15 cellular contexts compared by ENCODE assay signal in genomic region chr2:158497486-158497885, GRCh38. TPM values are rescaled to one million over a fixed set of nuclear protein-coding genes. Genes with fewer than 3 reads are reported as not detected.
DNase-seq lines count a peak whose midpoint lies in the region; ATAC-seq, FAIRE-seq and TF ChIP-seq lines count a peak whose summit lies in the region.
"Had no signal": no experiment of that assay in that cellular context is flagged by ENCODE, and none has a peak within 500 bp of the region (broad histone marks: within the 10 kb centered on the region; RNA-seq: fewer than 3 reads in every experiment).

No MANE protein-coding gene starts in this region.

- peaks cover 5 to 7% of the 10 kb centered on the region in 2 experiments; a peak in 4 of 5 replicates for H3K4me1 ChIP-seq in K562 (replicated peaks in 1 of 2; ENCODE audit: control insufficient read depth in 2 of 2, insufficient read depth in 2 of 2, low read length in 2 of 2)
- peaks cover 28% of the 10 kb centered on the region for H3K4me1 ChIP-seq in keratinocyte (ENCODE audit: control insufficient read depth, extremely low read depth, insufficient read depth, low read length)
- H3K4me1 ChIP-seq: Peyer's patch had no signal

- no peaks in the 10 kb centered on the region for H3K36me3 Mint-ChIP-seq in type B pancreatic cell

- no peaks in the 10 kb centered on the region for H3K9me3 ChIP-seq in K562 (replicated peaks; ENCODE audit: control insufficient read depth, insufficient read depth, low read depth, low read length)
- no peaks in the 10 kb centered on the region for H3K9me3 ChIP-seq in keratinocyte (ENCODE audit: control insufficient read depth, low read depth, low read length)
- H3K9me3 ChIP-seq: Peyer's patch had no signal

- TF ChIP-seq CTCF in K562 (IDR thresholded peaks at IDR 0.05 in 2 of 3, conservative IDR thresholded peaks at IDR 0.05 in 1 of 3; ENCODE audit: insufficient read depth in 2 of 3, low read depth in 1 of 3, low read length in 3 of 3) (no peak), keratinocyte (optimal IDR thresholded peaks at IDR 0.05 in 1 of 3, IDR thresholded peaks at IDR 0.05 in 1 of 3, conservative IDR thresholded peaks at IDR 0.05 in 1 of 3; ENCODE audit: extremely low read depth in 1 of 3, insufficient read depth in 2 of 3, low read length in 3 of 3) (no peak), type B pancreatic cell (conservative IDR thresholded peaks at IDR 0.05) (no peak)

- H3K4me1 Mint-ChIP-seq in type B pancreatic cell (ENCODE audit: unreplicated experiment), result peaks cover 36% of the 10 kb centered on the region

- H3K9me3 Mint-ChIP-seq in type B pancreatic cell, result no peaks in the 10 kb centered on the region
- H3K9me3 Mint-ChIP-seq: activated naive CD4-positive, alpha-beta T cell treated with anti-CD3 and anti-CD28 coated beads for 36 hours; T-helper 2 cell treated with Interferon-gamma antibody and Interleukin-4, amounts not matched to agents 5 μg/mL and 100 μg/mL, for 36 hours had no signal

- H4K20me1 ChIP-seq in K562 (replicated peaks; ENCODE audit: control insufficient read depth, insufficient read depth, low read length) (peaks cover 4% of the 10 kb centered on the region), keratinocyte (ENCODE audit: control insufficient read depth, extremely low read depth, insufficient read depth, low read length) (no peaks in the 10 kb centered on the region)

- intact Hi-C loops in K562 (cut with micrococcal nuclease), result no loop called here

- H3K4me3 Mint-ChIP-seq in type B pancreatic cell, result no peak overlapping the region
- H3K4me3 Mint-ChIP-seq: activated naive CD4-positive, alpha-beta T cell treated with anti-CD3 and anti-CD28 coated beads for 36 hours; T-helper 2 cell treated with Interferon-gamma antibody and Interleukin-4, amounts not matched to agents 5 μg/mL and 100 μg/mL, for 36 hours had no signal

- CTCF ChIA-PET in K562 (lab: Yijun Ruan, JAX; ENCODE audit: low intra/inter-chr PET ratio), result no interaction called here

- WGBS in K562 (ENCODE audit: insufficient coverage, low coverage, missing lambda C conversion rate), result 8% methylated on average over 1 of the region's 1 CpG

- dilution Hi-C loops in keratinocyte (cut with MboI; ENCODE audit: extremely low pct_ligation_motif_present, low sequenced_read_pairs), result no loop called here

- no peak for TF ChIP-seq EP300 in K562 (IDR thresholded peaks at IDR 0.05; ENCODE audit: low read length)

- in situ Hi-C loops in ACHN (cut with HindIII; ENCODE audit: low pct_ligation_motif_present, low pct_unique_long_range_greater_than_20kb, low sequenced_read_pairs) (no loop called here), K562 (cut with MboI) (no loop called here)

- H3K4me3 ChIP-seq in K562, result no peak overlapping the region
- no peak overlapping the region for H3K4me3 ChIP-seq in keratinocyte (ENCODE audit: control insufficient read depth in 2 of 3, extremely low read depth in 1 of 3, insufficient read depth in 2 of 3, low read depth in 1 of 3, low read length in 3 of 3)
- H3K4me3 ChIP-seq: Peyer's patch had no signal

- H3K9ac ChIP-seq in K562 (ENCODE audit: insufficient read depth in 1 of 2, low read depth in 2 of 2, low read length in 2 of 2) (no peak overlapping the region), keratinocyte (ENCODE audit: control insufficient read depth, extremely low read depth, insufficient read depth, low read length) (no peak overlapping the region)

- H3K27ac ChIP-seq in K562 (ENCODE audit: extremely low read depth, low read depth, low read length), result no peak overlapping the region
- H3K27ac ChIP-seq in keratinocyte (ENCODE audit: control insufficient read depth, insufficient read depth, low read length), result peak overlapping the region; percentile 43
- H3K27ac ChIP-seq: Peyer's patch had no signal

- H3K36me3 ChIP-seq in K562 (ENCODE audit: control insufficient read depth, insufficient read depth, low read length) (peaks cover 4% of the 10 kb centered on the region; the same call in 2 of the 3 replicates), keratinocyte (ENCODE audit: control insufficient read depth in 2 of 2, extremely low read depth in 1 of 2, insufficient read depth in 2 of 2, low read length in 2 of 2) (peaks cover 0 to 4% of the 10 kb centered on the region in 2 experiments)
- H3K36me3 ChIP-seq: Peyer's patch had no signal

- H3K27me3 ChIP-seq in K562 (ENCODE audit: control insufficient read depth in 2 of 2, insufficient read depth in 2 of 2, low read length in 2 of 2) (no peaks in the 10 kb centered on the region), keratinocyte (ENCODE audit: control insufficient read depth, extremely low read depth, insufficient read depth, low read length) (no peaks in the 10 kb centered on the region)
- H3K27me3 ChIP-seq: Peyer's patch had no signal

- H3K79me2 ChIP-seq in K562 (ENCODE audit: control insufficient read depth, insufficient read depth, low read length), result peaks cover 74% of the 10 kb centered on the region
- peaks cover 59% of the 10 kb centered on the region for H3K79me2 ChIP-seq in keratinocyte (ENCODE audit: control insufficient read depth, insufficient read depth, low read length)

- H2AFZ ChIP-seq in K562 (ENCODE audit: low read depth, low read length) (no peak overlapping the region), keratinocyte (ENCODE audit: control insufficient read depth, low read length) (no peak overlapping the region)

- POLR2A ChIA-PET in K562 (lab: Yijun Ruan, JAX), result interaction anchor here (1.4 to 2.2 kb wide), 2 partner anchors 8 to 14 kb away, joined by 4 to 5 read pairs; no protein-coding TSS in a partner anchor

- BruUV-seq in K562 (replicated peaks; lab: Mats Ljungman, UMichigan), result no TSS peak

- peak; percentile 58 for ATAC-seq in K562

- H3K27me3 Mint-ChIP-seq in type B pancreatic cell, result no peaks in the 10 kb centered on the region

- no peak for TF ChIP-seq POLR2A in K562 (conservative IDR thresholded peaks at IDR 0.05)

- no peak overlapping the region for H3K4me2 ChIP-seq in K562 (ENCODE audit: insufficient read depth, low read length)
- peak overlapping the region; percentile 22 for H3K4me2 ChIP-seq in keratinocyte (ENCODE audit: control insufficient read depth, extremely low read depth, insufficient read depth, low read depth, low read length)

- H3K9me1 ChIP-seq in K562 (ENCODE audit: control insufficient read depth, insufficient read depth, low read length) (peaks cover 4% of the 10 kb centered on the region), keratinocyte (ENCODE audit: control insufficient read depth, extremely low read depth, insufficient read depth, low read length) (no peaks in the 10 kb centered on the region)

- no peak overlapping the region for H3K27ac Mint-ChIP-seq in type B pancreatic cell
- H3K27ac Mint-ChIP-seq: activated naive CD4-positive, alpha-beta T cell treated with anti-CD3 and anti-CD28 coated beads for 36 hours; T-helper 2 cell treated with Interferon-gamma antibody and Interleukin-4, amounts not matched to agents 5 μg/mL and 100 μg/mL, for 36 hours had no signal

- DNase-seq in ACHN (peak; percentile 61), HPDE6-E6E7 (ENCODE audit: extremely low spot score) (peak; percentile 35), K562 (ENCODE audit: extremely low read depth in 1 of 4, low spot score in 3 of 4) (no peak), keratinocyte (ENCODE audit: low read depth, low spot score) (no peak), pons (ENCODE audit: low spot score) (no peak), type B pancreatic cell (ENCODE audit: extremely low spot score, unreplicated experiment) (no peak), NCI-H345 (lab: John Stamatoyannopoulos, UW) (no peak)
- no peak for DNase-seq in stimulated activated CD8-positive, alpha-beta memory T cell treated with anti-CD3 and anti-CD28 coated beads, Interleukin-4, amount 100 ng/mL, for 48 hours
- DNase-seq: activated naive CD4-positive, alpha-beta T cell treated with anti-CD3 and anti-CD28 coated beads for 36 hours; foreskin fibroblast; Peyer's patch; stimulated activated naive CD4-positive, alpha-beta T cell had no signal

- no peak for TF ChIP-seq RAD21 in K562 (CRISPR knock-in tag; conservative IDR thresholded peaks at IDR 0.05 in 1 of 2, IDR thresholded peaks at IDR 0.05 in 1 of 2)

- FAIRE-seq in K562 (lab: Jason Lieb, UNC), result no peak
- no peak for FAIRE-seq in keratinocyte (lab: Jason Lieb, UNC)
- FAIRE-seq: GM19239 had no signal

RNA-seq across cellular contexts. Expression of gene PKP4, which starts 40.7 kb away (rescaled TPM):
- 103 and 231 TPM in 2 replicates for total RNA-seq in K562 (2011; cell fraction: chromatin; rRNA removed; ENCODE audit: low replicate concordance)
- total RNA-seq in K562 (2011; cell fraction: nucleolus; rRNA removed), result 38.0 and 60.1 TPM in 2 replicates
- 89.5 and 108 TPM in 2 replicates for total RNA-seq in K562 (2011; cell fraction: nucleoplasm; rRNA removed)
- 74.0 and 87.5 TPM in 2 replicates for total RNA-seq in K562 (2014; rRNA removed)
- 80.4 and 81.3 TPM in 2 replicates for total RNA-seq in K562 (2014; rRNA removed; fragmentation: Illumina TruSeq; extraction: Trizol)
- 71.3 and 77.5 TPM in 2 replicates for total RNA-seq in K562 (2015; rRNA removed; fragmentation: Illumina TruSeq; extraction: Trizol)
- 86.9 and 99.1 TPM in 2 replicates for total RNA-seq in K562 (2021)
- 65.2 and 65.8 TPM in 2 replicates for polyA plus RNA-seq in K562 (2011; rRNA removed)
- polyA plus RNA-seq in K562 (2011; cell fraction: cytosol; rRNA removed), result 55.1 and 56.7 TPM in 2 replicates
- polyA plus RNA-seq in K562 (2011; cell fraction: nucleus; rRNA removed), result 145 and 155 TPM in 2 replicates
- 54.7 and 57.7 TPM in 2 replicates for polyA plus RNA-seq in K562 (2012)
- 84.4 and 98.1 TPM in 2 replicates for polyA plus RNA-seq in K562 (2014; fragmentation: Illumina TruSeq; extraction: Trizol)
- polyA plus RNA-seq in K562 (2014; fragmentation: Nextera tagmentation; extraction: Ambion mirVana), result 10 to 100 TPM; 24.6 to 29.4 TPM
- polyA plus RNA-seq in K562 (2014; rRNA removed), result 62.8 and 65.2 TPM in 2 replicates
- 145 and 162 TPM in 2 replicates for polyA minus RNA-seq in K562 (2011; rRNA and poly(A)+ RNA removed)
- 76.5 and 90.0 TPM in 2 replicates for polyA minus RNA-seq in K562 (2011; cell fraction: cytosol; rRNA and poly(A)+ RNA removed)
- polyA minus RNA-seq in K562 (2011; cell fraction: nucleus; rRNA and poly(A)+ RNA removed), result 93.6 and 135 TPM in 2 replicates
- polyA plus RNA-seq in keratinocyte, result 31.1 to 43.8 TPM (median 39.0 TPM) in 3 replicates
- 49.2 TPM for polyA plus RNA-seq in keratinocyte (2011; ENCODE audit: low read depth)
- polyA plus RNA-seq in keratinocyte (2011; cell fraction: cytosol; rRNA removed), result 23.4 and 41.6 TPM in 2 replicates
- polyA plus RNA-seq in keratinocyte (2011; cell fraction: nucleus; rRNA removed), result 66.4 and 70.5 TPM in 2 replicates
- polyA plus RNA-seq in keratinocyte (2012; ENCODE audit: low replicate concordance), result 27.0 and 31.2 TPM in 2 replicates
- polyA minus RNA-seq in keratinocyte, result 58.2 to 101 TPM (median 94.1 TPM) in 3 replicates
- polyA minus RNA-seq in keratinocyte (2011; cell fraction: cytosol; rRNA and poly(A)+ RNA removed), result 47.8 TPM
- polyA minus RNA-seq in keratinocyte (2011; cell fraction: nucleus; rRNA and poly(A)+ RNA removed), result 53.1 and 83.2 TPM in 2 replicates
- total RNA-seq in type B pancreatic cell (ENCODE audit: low replicate concordance), result 49.0 and 73.6 TPM in 2 replicates

RNA-seq across cellular contexts. Expression of gene CCDC148, which starts 40.9 kb away (rescaled TPM):
- not detected in 2 replicates for total RNA-seq in K562 (2011; cell fraction: chromatin; rRNA removed; ENCODE audit: low replicate concordance)
- not detected in 2 replicates for total RNA-seq in K562 (2011; cell fraction: nucleolus; rRNA removed)
- total RNA-seq in K562 (2011; cell fraction: nucleoplasm; rRNA removed), result not detected in 2 replicates
- total RNA-seq in K562 (2014; rRNA removed), result 0.41 and 0.50 TPM in 2 replicates
- 0.65 and 1.7 TPM in 2 replicates for total RNA-seq in K562 (2014; rRNA removed; fragmentation: Illumina TruSeq; extraction: Trizol)
- 0.68 and 1.1 TPM in 2 replicates for total RNA-seq in K562 (2015; rRNA removed; fragmentation: Illumina TruSeq; extraction: Trizol)
- total RNA-seq in K562 (2021), result 0.58 and 0.64 TPM in 2 replicates
- 0.10 and 0.35 TPM in 2 replicates for polyA plus RNA-seq in K562 (2011; rRNA removed)
- polyA plus RNA-seq in K562 (2011; cell fraction: cytosol; rRNA removed), result 0.04 TPM in 1 of 2 replicates, not detected in the other
- polyA plus RNA-seq in K562 (2011; cell fraction: nucleus; rRNA removed), result 0.11 and 0.13 TPM in 2 replicates
- polyA plus RNA-seq in K562 (2012), result 0.60 and 1.8 TPM in 2 replicates
- 0.70 and 0.90 TPM in 2 replicates for polyA plus RNA-seq in K562 (2014; fragmentation: Illumina TruSeq; extraction: Trizol)
- 1 to 10 TPM in 1 of 2 experiments, under 1 TPM in 1; 0.77 to 1.4 TPM for polyA plus RNA-seq in K562 (2014; fragmentation: Nextera tagmentation; extraction: Ambion mirVana)
- 0.20 and 0.48 TPM in 2 replicates for polyA plus RNA-seq in K562 (2014; rRNA removed)
- 0.15 and 0.32 TPM in 2 replicates for polyA minus RNA-seq in K562 (2011; rRNA and poly(A)+ RNA removed)
- not detected in 2 replicates for polyA minus RNA-seq in K562 (2011; cell fraction: cytosol; rRNA and poly(A)+ RNA removed)
- 0.33 and 0.54 TPM in 2 replicates for polyA minus RNA-seq in K562 (2011; cell fraction: nucleus; rRNA and poly(A)+ RNA removed)
- polyA plus RNA-seq in keratinocyte, result 0.13 to 0.39 TPM (median 0.14 TPM) in 3 replicates
- polyA plus RNA-seq in keratinocyte (2011; ENCODE audit: low read depth), result 0.46 TPM
- 0.21 and 0.39 TPM in 2 replicates for polyA plus RNA-seq in keratinocyte (2011; cell fraction: cytosol; rRNA removed)
- 0.28 and 0.29 TPM in 2 replicates for polyA plus RNA-seq in keratinocyte (2011; cell fraction: nucleus; rRNA removed)
- polyA plus RNA-seq in keratinocyte (2012; ENCODE audit: low replicate concordance), result 0.06 and 0.29 TPM in 2 replicates
- 0.58 to 1.1 TPM in 2 of 3 replicates, not detected in the other for polyA minus RNA-seq in keratinocyte
- polyA minus RNA-seq in keratinocyte (2011; cell fraction: cytosol; rRNA and poly(A)+ RNA removed), result not detected
- polyA minus RNA-seq in keratinocyte (2011; cell fraction: nucleus; rRNA and poly(A)+ RNA removed), result 0.85 and 1.3 TPM in 2 replicates
- total RNA-seq in type B pancreatic cell (ENCODE audit: low replicate concordance), result 0.69 and 3.1 TPM in 2 replicates
- total RNA-seq: activated naive CD4-positive, alpha-beta T cell treated with anti-CD3 and anti-CD28 coated beads for 36 hours; Peyer's patch; pulmonary artery endothelial cell had no signal

Comparison
In these comparisons a context has a peak if more than half of its experiments do, and no peak if none do; other contexts are left out.
1. DNase-seq: peak in ACHN (single experiment) and HPDE6-E6E7 (single experiment); none in K562 (0 of 4), keratinocyte (single experiment), stimulated activated CD8-positive, alpha-beta memory T cell treated with anti-CD3 and anti-CD28 coated beads, Interleukin-4, amount 100 ng/mL, for 48 hours (single experiment), pons (single experiment), type B pancreatic cell (single experiment) and NCI-H345 (single experiment).